23 cellular contexts compared by ENCODE assay signal in genomic region chr3:187985636-187986035, GRCh38.
DNase-seq lines count a peak whose midpoint lies in the region; ATAC-seq, FAIRE-seq and TF ChIP-seq lines count a peak whose summit lies in the region.
"Had no signal": no experiment of that assay in that cellular context is flagged by ENCODE, and none has a peak within 500 bp of the region (broad histone marks: within the 10 kb centered on the region; RNA-seq: fewer than 3 reads in every experiment).

No MANE protein-coding gene starts in this region.

- POLR2A ChIA-PET in SK-N-SH (lab: Yijun Ruan, JAX) = no interaction called here

- H3K9me3 ChIP-seq in SK-N-SH (no peaks in the 10 kb centered on the region), neutrophil (no peaks in the 10 kb centered on the region)
- H3K9me3 ChIP-seq: esophagus muscularis mucosa, tibial nerve had no signal

- peak overlapping the region; percentile 3; the same call in 1 of the 2 replicates for H3K4me2 ChIP-seq in SK-N-SH

- H3K4me1 Mint-ChIP-seq in activated T-helper 1 cell treated with anti-CD3 and anti-CD28 coated beads, Interleukin-12 subunit alpha, Interleukin-12 subunit beta, Interleukin-2, Interleukin-4 antibody, amounts not matched to agents 30 ng/mL and 10 ng/mL and 1 ng/mL, durations not matched to agents 14 hours and 24 hours and 36 hours (ENCODE audit: low read depth) = peaks cover 67% of the 10 kb centered on the region

- no peak for TF ChIP-seq POLR2A in GM12892 (IDR thresholded peaks at IDR 0.05; ENCODE audit: low read depth, low read length)

- ATAC-seq in SK-N-SH treated with all-trans-retinoic acid at 6 μM for 48 hours = no peak

- H3K27me3 ChIP-seq in SK-N-SH (ENCODE audit: insufficient read depth) = no peaks in the 10 kb centered on the region
- no peaks in the 10 kb centered on the region for H3K27me3 ChIP-seq in neutrophil
- H3K27me3 ChIP-seq: esophagus muscularis mucosa, tibial nerve had no signal

- DNase-seq in SK-N-SH (no peak), ELR (ENCODE audit: low read depth) (peak; percentile 73), SKM-1 treated with dmso at 0.1 percent for 144 hours (lab: John Stamatoyannopoulos, UW; ENCODE audit: unreplicated experiment) (no peak), putamen (ENCODE audit: low spot score) (no peak), GM12892 (ENCODE audit: insufficient read length) (no peak)
- DNase-seq in activated T-helper 1 cell treated with anti-CD3 and anti-CD28 coated beads, Interleukin-12 subunit alpha, Interleukin-12 subunit beta, Interleukin-2, Interleukin-4 antibody, amounts not matched to agents 30 ng/mL and 10 ng/mL and 1 ng/mL, durations not matched to agents 14 hours and 24 hours and 36 hours (ENCODE audit: low spot score) = no peak
- DNase-seq: 8988T; activated CD4-positive, alpha-beta T cell treated with anti-CD3 and anti-CD28 coated beads for 36 hours; activated T-cell treated with anti-CD3 and anti-CD28 coated beads for 4 hours; DMS79 treated with DMSO at 0.1 percent for 48 hours; glutamatergic neuron; naive B cell; NCI-H187 treated with DMSO at 0.1 percent for 48 hours; NCI-H446 treated with DMSO at 0.1 percent for 48 hours; SHP77; stimulated activated CD4-positive, alpha-beta T cell treated with anti-CD3 and anti-CD28 coated beads, Interleukin-12 subunit alpha, Interleukin-12 subunit beta, amount 100 ng/mL, for 4 hours; stimulated activated naive B cell treated with anti-CD40 and anti-IgM and Interleukin-4, amounts not matched to agents 10 μg/mL and 1 μg/mL and 100 μg/mL, for 72 hours had no signal

- FAIRE-seq in GM12892 (lab: Jason Lieb, UNC) = no peak

- H3K27me3 Mint-ChIP-seq in activated T-helper 1 cell treated with anti-CD3 and anti-CD28 coated beads, Interleukin-12 subunit alpha, Interleukin-12 subunit beta, Interleukin-2, Interleukin-4 antibody, amounts not matched to agents 30 ng/mL and 10 ng/mL and 1 ng/mL, durations not matched to agents 14 hours and 24 hours and 36 hours (ENCODE audit: insufficient read depth) = no peaks in the 10 kb centered on the region
- H3K27me3 Mint-ChIP-seq: activated CD4-positive, alpha-beta T cell treated with anti-CD3 and anti-CD28 coated beads for 36 hours had no signal

- no peaks in the 10 kb centered on the region for H3K36me3 ChIP-seq in SK-N-SH (replicated peaks in 1 of 2; ENCODE audit: control insufficient read depth in 1 of 2, insufficient read depth in 2 of 2, low read length in 1 of 2)
- H3K36me3 ChIP-seq in neutrophil = no peaks in the 10 kb centered on the region
- H3K36me3 ChIP-seq: esophagus muscularis mucosa, tibial nerve had no signal

- no peaks in the 10 kb centered on the region for H3K79me2 ChIP-seq in SK-N-SH (ENCODE audit: insufficient read depth)

- H3K36me3 Mint-ChIP-seq in activated T-helper 1 cell treated with anti-CD3 and anti-CD28 coated beads, Interleukin-12 subunit alpha, Interleukin-12 subunit beta, Interleukin-2, Interleukin-4 antibody, amounts not matched to agents 30 ng/mL and 10 ng/mL and 1 ng/mL, durations not matched to agents 14 hours and 24 hours and 36 hours (ENCODE audit: low read depth) = peaks cover 7% of the 10 kb centered on the region
- H3K36me3 Mint-ChIP-seq: stimulated activated naive B cell treated with anti-CD40 and anti-IgM and Interleukin-4, amounts not matched to agents 10 μg/mL and 1 μg/mL and 100 μg/mL, for 72 hours had no signal

- H3K9me2 ChIP-seq in SK-N-SH = no peaks in the 10 kb centered on the region

- H3K4me3 ChIP-seq in SK-N-SH (ENCODE audit: low read depth in 2 of 2, low read length in 1 of 2) (no peak overlapping the region), neutrophil (ENCODE audit: low read depth in 1 of 2, low read length in 1 of 2) (no peak overlapping the region)
- H3K4me3 ChIP-seq: esophagus muscularis mucosa, lung, tibial nerve had no signal

- H3K9ac ChIP-seq in SK-N-SH = no peak overlapping the region

- H4K20me1 ChIP-seq in SK-N-SH (ENCODE audit: insufficient read depth) = no peaks in the 10 kb centered on the region

- 53% methylated on average over 2 of the region's 2 CpGs for WGBS in SK-N-SH (ENCODE audit: low lambda C conversion rate)

- no peak for TF ChIP-seq CTCF in SK-N-SH (IDR thresholded peaks at IDR 0.05)
- TF ChIP-seq CTCF in neutrophil (IDR thresholded peaks at IDR 0.05) = no peak

- H3K27ac ChIP-seq in SK-N-SH (ENCODE audit: low read depth in 2 of 2, low read length in 1 of 2) (peak overlapping the region in 1 of 2 experiments; percentile 82; a peak in 2 of 4 replicates), neutrophil (peak overlapping the region; percentile 48)
- H3K27ac ChIP-seq: C4-2B, esophagus muscularis mucosa, tibial nerve had no signal

- H3K9me3 Mint-ChIP-seq in activated T-helper 1 cell treated with anti-CD3 and anti-CD28 coated beads, Interleukin-12 subunit alpha, Interleukin-12 subunit beta, Interleukin-2, Interleukin-4 antibody, amounts not matched to agents 30 ng/mL and 10 ng/mL and 1 ng/mL, durations not matched to agents 14 hours and 24 hours and 36 hours = peaks cover 4% of the 10 kb centered on the region

- H3K4me1 ChIP-seq in SK-N-SH (ENCODE audit: control insufficient read depth in 1 of 2, insufficient read depth in 2 of 2, low read depth in 1 of 2, low read length in 1 of 2) (peaks cover 0 to 15% of the 10 kb centered on the region in 2 experiments; a peak in 3 of 4 replicates), neutrophil (ENCODE audit: control insufficient read depth in 1 of 2, insufficient read depth in 1 of 2, low read depth in 1 of 2, low read length in 1 of 2) (peaks cover 23 to 24% of the 10 kb centered on the region in 2 experiments)

- intact Hi-C loops in activated T-helper 1 cell treated with anti-CD3 and anti-CD28 coated beads, Interleukin-12 subunit alpha, Interleukin-12 subunit beta, Interleukin-2, Interleukin-4 antibody, amounts not matched to agents 30 ng/mL and 10 ng/mL and 1 ng/mL, durations not matched to agents 14 hours and 24 hours and 36 hours (cut with micrococcal nuclease) = loop anchor here (1.0 to 5.0 kb wide), 5 partner anchors 9 to 967 kb away; no protein-coding TSS in a partner anchor

- peaks cover 21% of the 10 kb centered on the region for H3F3A ChIP-seq in SK-N-SH (replicated peaks; ENCODE audit: insufficient read depth)

- peak overlapping the region; percentile 52 for H3K27ac Mint-ChIP-seq in activated T-helper 1 cell treated with anti-CD3 and anti-CD28 coated beads, Interleukin-12 subunit alpha, Interleukin-12 subunit beta, Interleukin-2, Interleukin-4 antibody, amounts not matched to agents 30 ng/mL and 10 ng/mL and 1 ng/mL, durations not matched to agents 14 hours and 24 hours and 36 hours
- H3K27ac Mint-ChIP-seq: stimulated activated naive B cell treated with anti-CD40 and anti-IgM and Interleukin-4, amounts not matched to agents 10 μg/mL and 1 μg/mL and 100 μg/mL, for 72 hours had no signal

- CTCF ChIA-PET in SK-N-SH (lab: Yijun Ruan, JAX) = no interaction called here

- no peak for TF ChIP-seq RAD21 in SK-N-SH (IDR thresholded peaks at IDR 0.05; ENCODE audit: low read length)

- TF ChIP-seq EP300 in SK-N-SH (IDR thresholded peaks at IDR 0.05; ENCODE audit: borderline replicate concordance in 1 of 2, low read depth in 1 of 2, low read length in 1 of 2) = no peak

- no peak overlapping the region for H3K4me3 Mint-ChIP-seq in activated T-helper 1 cell treated with anti-CD3 and anti-CD28 coated beads, Interleukin-12 subunit alpha, Interleukin-12 subunit beta, Interleukin-2, Interleukin-4 antibody, amounts not matched to agents 30 ng/mL and 10 ng/mL and 1 ng/mL, durations not matched to agents 14 hours and 24 hours and 36 hours
- H3K4me3 Mint-ChIP-seq: activated CD4-positive, alpha-beta T cell treated with anti-CD3 and anti-CD28 coated beads for 36 hours; stimulated activated naive B cell treated with anti-CD40 and anti-IgM and Interleukin-4, amounts not matched to agents 10 μg/mL and 1 μg/mL and 100 μg/mL, for 72 hours had no signal

- peak overlapping the region; percentile 31 for H2AFZ ChIP-seq in SK-N-SH (ENCODE audit: low read depth)

TF ChIP-seq in SK-N-SH, 30 proteins besides CTCF, POLR2A, EP300 and RAD21 (continues in another document):
- TF ChIP-seq FOXJ3 (CRISPR knock-in tag; IDR thresholded peaks at IDR 0.05) (no peak), EZH2phosphoT487 (IDR thresholded peaks at IDR 0.05; ENCODE audit: borderline replicate concordance, low read depth) (no peak), RXRA (IDR thresholded peaks at IDR 0.05; ENCODE audit: borderline replicate concordance, low read depth) (no peak), NFIC (IDR thresholded peaks at IDR 0.05; ENCODE audit: borderline replicate concordance) (no peak), GATA2 (CRISPR knock-in tag; IDR thresholded peaks at IDR 0.05) (no peak), GABPA (IDR thresholded peaks at IDR 0.05; ENCODE audit: low read depth) (no peak), ELF1 (IDR thresholded peaks at IDR 0.05) (no peak)
- TF ChIP-seq, protein P1, sequence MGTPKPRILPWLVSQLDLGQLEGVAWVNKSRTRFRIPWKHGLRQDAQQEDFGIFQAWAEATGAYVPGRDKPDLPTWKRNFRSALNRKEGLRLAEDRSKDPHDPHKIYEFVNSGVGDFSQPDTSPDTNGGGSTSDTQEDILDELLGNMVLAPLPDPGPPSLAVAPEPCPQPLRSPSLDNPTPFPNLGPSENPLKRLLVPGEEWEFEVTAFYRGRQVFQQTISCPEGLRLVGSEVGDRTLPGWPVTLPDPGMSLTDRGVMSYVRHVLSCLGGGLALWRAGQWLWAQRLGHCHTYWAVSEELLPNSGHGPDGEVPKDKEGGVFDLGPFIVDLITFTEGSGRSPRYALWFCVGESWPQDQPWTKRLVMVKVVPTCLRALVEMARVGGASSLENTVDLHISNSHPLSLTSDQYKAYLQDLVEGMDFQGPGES (IDR thresholded peaks at IDR 0.05; ENCODE audit: low read depth, low read length) = no peak

TF ChIP-seq in SK-N-SH treated with all-trans-retinoic acid at 6 μM for 48 hours, 23 proteins besides CTCF, POLR2A, EP300 and RAD21 (continues in another document):
- TF ChIP-seq ZFP3 (CRISPR knock-in tag; IDR thresholded peaks at IDR 0.05) (no peak), SNAI2 (CRISPR knock-in tag; IDR thresholded peaks at IDR 0.05) (no peak), OSR1 (CRISPR knock-in tag; IDR thresholded peaks at IDR 0.05) (no peak), ISL1 (CRISPR knock-in tag; IDR thresholded peaks at IDR 0.05) (no peak), BACH2 (CRISPR knock-in tag; IDR thresholded peaks at IDR 0.05; ENCODE audit: borderline replicate concordance) (no peak), ESRRG (CRISPR knock-in tag; IDR thresholded peaks at IDR 0.05) (no peak), GLIS3 (CRISPR knock-in tag; IDR thresholded peaks at IDR 0.05) (no peak)
- TF ChIP-seq, protein P2, sequence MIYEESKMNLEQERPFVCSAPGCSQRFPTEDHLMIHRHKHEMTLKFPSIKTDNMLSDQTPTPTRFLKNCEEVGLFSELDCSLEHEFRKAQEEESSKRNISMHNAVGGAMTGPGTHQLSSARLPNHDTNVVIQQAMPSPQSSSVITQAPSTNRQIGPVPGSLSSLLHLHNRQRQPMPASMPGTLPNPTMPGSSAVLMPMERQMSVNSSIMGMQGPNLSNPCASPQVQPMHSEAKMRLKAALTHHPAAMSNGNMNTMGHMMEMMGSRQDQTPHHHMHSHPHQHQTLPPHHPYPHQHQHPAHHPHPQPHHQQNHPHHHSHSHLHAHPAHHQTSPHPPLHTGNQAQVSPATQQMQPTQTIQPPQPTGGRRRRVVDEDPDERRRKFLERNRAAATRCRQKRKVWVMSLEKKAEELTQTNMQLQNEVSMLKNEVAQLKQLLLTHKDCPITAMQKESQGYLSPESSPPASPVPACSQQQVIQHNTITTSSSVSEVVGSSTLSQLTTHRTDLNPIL (CRISPR knock-in tag; IDR thresholded peaks at IDR 0.05; ENCODE audit: low read depth) = no peak
